In the genomic region with DNA sequence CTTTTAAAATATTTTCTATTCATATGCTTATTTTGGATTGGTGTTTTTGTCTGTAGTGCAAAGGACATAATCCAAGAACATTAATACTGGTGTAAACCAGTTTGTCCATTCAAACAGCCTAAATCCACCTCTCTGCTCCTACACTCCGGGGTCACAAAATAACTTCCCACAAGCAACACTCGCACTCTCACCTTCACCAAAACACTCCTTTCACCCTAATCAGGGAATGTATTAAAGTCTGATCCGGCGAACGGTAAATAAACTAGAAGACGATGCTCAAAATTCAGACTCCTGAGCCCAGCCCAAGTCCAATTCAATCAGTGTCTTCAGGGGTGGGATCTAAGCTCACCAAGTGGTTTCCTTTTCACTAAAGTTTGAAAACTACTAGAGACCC, we compare ENCODE assay signal across 1 cellular context.
TF ChIP-seq lines count a peak whose summit lies in the region.

No MANE protein-coding gene starts in this region.

TF ChIP-seq in A549, 52 proteins besides CTCF, POLR2A, EP300 and RAD21 (continued from another document):
- TF ChIP-seq, protein P1, sequence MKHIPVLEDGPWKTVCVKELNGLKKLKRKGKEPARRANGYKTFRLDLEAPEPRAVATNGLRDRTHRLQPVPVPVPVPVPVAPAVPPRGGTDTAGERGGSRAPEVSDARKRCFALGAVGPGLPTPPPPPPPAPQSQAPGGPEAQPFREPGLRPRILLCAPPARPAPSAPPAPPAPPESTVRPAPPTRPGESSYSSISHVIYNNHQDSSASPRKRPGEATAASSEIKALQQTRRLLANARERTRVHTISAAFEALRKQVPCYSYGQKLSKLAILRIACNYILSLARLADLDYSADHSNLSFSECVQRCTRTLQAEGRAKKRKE (CRISPR knock-in tag; IDR thresholded peaks at IDR 0.05; ENCODE audit: low read depth): no peak
- no peak for TF ChIP-seq TP53 (CRISPR knock-in tag; IDR thresholded peaks at IDR 0.05)
- no peak for TF ChIP-seq FOXS1 (CRISPR knock-in tag; IDR thresholded peaks at IDR 0.05)
- TF ChIP-seq, protein P2, sequence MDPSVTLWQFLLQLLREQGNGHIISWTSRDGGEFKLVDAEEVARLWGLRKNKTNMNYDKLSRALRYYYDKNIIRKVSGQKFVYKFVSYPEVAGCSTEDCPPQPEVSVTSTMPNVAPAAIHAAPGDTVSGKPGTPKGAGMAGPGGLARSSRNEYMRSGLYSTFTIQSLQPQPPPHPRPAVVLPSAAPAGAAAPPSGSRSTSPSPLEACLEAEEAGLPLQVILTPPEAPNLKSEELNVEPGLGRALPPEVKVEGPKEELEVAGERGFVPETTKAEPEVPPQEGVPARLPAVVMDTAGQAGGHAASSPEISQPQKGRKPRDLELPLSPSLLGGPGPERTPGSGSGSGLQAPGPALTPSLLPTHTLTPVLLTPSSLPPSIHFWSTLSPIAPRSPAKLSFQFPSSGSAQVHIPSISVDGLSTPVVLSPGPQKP (IDR thresholded peaks at IDR 0.05; ENCODE audit: low read depth, low read length): no peak
- no peak for TF ChIP-seq CBX8 (IDR thresholded peaks at IDR 0.05)
- no peak for TF ChIP-seq NR3C1 (IDR thresholded peaks at IDR 0.05)
- TF ChIP-seq, protein P3, sequence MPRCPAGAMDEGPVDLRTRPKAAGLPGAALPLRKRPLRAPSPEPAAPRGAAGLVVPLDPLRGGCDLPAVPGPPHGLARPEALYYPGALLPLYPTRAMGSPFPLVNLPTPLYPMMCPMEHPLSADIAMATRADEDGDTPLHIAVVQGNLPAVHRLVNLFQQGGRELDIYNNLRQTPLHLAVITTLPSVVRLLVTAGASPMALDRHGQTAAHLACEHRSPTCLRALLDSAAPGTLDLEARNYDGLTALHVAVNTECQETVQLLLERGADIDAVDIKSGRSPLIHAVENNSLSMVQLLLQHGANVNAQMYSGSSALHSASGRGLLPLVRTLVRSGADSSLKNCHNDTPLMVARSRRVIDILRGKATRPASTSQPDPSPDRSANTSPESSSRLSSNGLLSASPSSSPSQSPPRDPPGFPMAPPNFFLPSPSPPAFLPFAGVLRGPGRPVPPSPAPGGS (IDR thresholded peaks at IDR 0.05): no peak
